ENCODE assay signal across 9 cellular contexts in genomic region chr15:70095387-70096214, GRCh38. TPM values are rescaled to one million over a fixed set of nuclear protein-coding genes. Genes with fewer than 3 reads are reported as not detected.
DNase-seq lines count a peak whose midpoint lies in the region; FAIRE-seq and TF ChIP-seq lines count a peak whose summit lies in the region.
"Had no signal": no experiment of that assay in that cellular context is flagged by ENCODE, and none has a peak within 500 bp of the region (broad histone marks: within the 10 kb centered on the region; RNA-seq: fewer than 3 reads in every experiment).

No MANE protein-coding gene starts in this region.

- peaks cover 44% of the 10 kb centered on the region for H3K4me1 ChIP-seq in astrocyte (ENCODE audit: insufficient read depth, low read length)
- H3K4me1 ChIP-seq in keratinocyte (ENCODE audit: control insufficient read depth, extremely low read depth, insufficient read depth, low read length): peaks cover 51% of the 10 kb centered on the region

- peaks cover 10% of the 10 kb centered on the region for H3K9me1 ChIP-seq in keratinocyte (ENCODE audit: control insufficient read depth, extremely low read depth, insufficient read depth, low read length)

- H3K9me3 ChIP-seq in astrocyte (ENCODE audit: insufficient read depth, low read depth, low read length) (no peaks in the 10 kb centered on the region), keratinocyte (ENCODE audit: control insufficient read depth, low read depth, low read length) (no peaks in the 10 kb centered on the region)

- peak overlapping the region; percentile 89 for H3K9ac ChIP-seq in astrocyte (ENCODE audit: low read length)
- H3K9ac ChIP-seq in keratinocyte (ENCODE audit: control insufficient read depth, extremely low read depth, insufficient read depth, low read length): peak overlapping the region; percentile 79

- FAIRE-seq in astrocyte (lab: Jason Lieb, UNC): no peak
- FAIRE-seq in keratinocyte (lab: Jason Lieb, UNC): no peak
- FAIRE-seq: A204.1 had no signal

- peak overlapping the region; percentile 97 for H3K4me3 Mint-ChIP-seq in astrocyte (ENCODE audit: unreplicated experiment)

- H2AFZ ChIP-seq in astrocyte (ENCODE audit: low read depth, low read length) (peak overlapping the region; percentile 74), keratinocyte (ENCODE audit: control insufficient read depth, low read length) (no peak overlapping the region)

- H4K20me1 ChIP-seq in astrocyte (ENCODE audit: insufficient read depth, low read length): peaks cover 57% of the 10 kb centered on the region
- H4K20me1 ChIP-seq in keratinocyte (ENCODE audit: control insufficient read depth, extremely low read depth, insufficient read depth, low read length): peaks cover 17% of the 10 kb centered on the region

- peaks cover 37% of the 10 kb centered on the region for H3K4me1 Mint-ChIP-seq in astrocyte (ENCODE audit: low read depth, unreplicated experiment)

- peaks cover 14% of the 10 kb centered on the region for H3K36me3 Mint-ChIP-seq in astrocyte (ENCODE audit: low read depth, unreplicated experiment)

- no peaks in the 10 kb centered on the region for H3K27me3 ChIP-seq in astrocyte (ENCODE audit: insufficient read depth, low read length)
- peaks cover 4% of the 10 kb centered on the region for H3K27me3 ChIP-seq in keratinocyte (ENCODE audit: control insufficient read depth, extremely low read depth, insufficient read depth, low read length)

- CTCF ChIA-PET in RWPE1 (lab: Yijun Ruan, JAX): interaction anchor here (0.7 to 1.6 kb wide), 3 partner anchors 185 to 392 kb away, joined by 3 read pairs; no protein-coding TSS in a partner anchor

- H3K27me3 Mint-ChIP-seq in astrocyte (ENCODE audit: low read depth, unreplicated experiment): peaks cover 4% of the 10 kb centered on the region

- H3K4me2 ChIP-seq in astrocyte (ENCODE audit: low read length) (peak overlapping the region; percentile 98), keratinocyte (ENCODE audit: control insufficient read depth, extremely low read depth, insufficient read depth, low read depth, low read length) (peak overlapping the region; percentile 91)

- dilution Hi-C loops in keratinocyte (cut with MboI; ENCODE audit: extremely low pct_ligation_motif_present, low sequenced_read_pairs): no loop called here

- H3K79me2 ChIP-seq in astrocyte (ENCODE audit: insufficient read depth, low read length) (peaks cover 68% of the 10 kb centered on the region), keratinocyte (ENCODE audit: control insufficient read depth, insufficient read depth, low read length) (peaks cover 17% of the 10 kb centered on the region)

- POLR2A ChIA-PET in RWPE1 (lab: Yijun Ruan, JAX; ENCODE audit: low non-redundant PET): interaction anchor here (0.6 kb wide), 1 partner anchor 380 kb away, joined by 3 read pairs; no protein-coding TSS in a partner anchor

- H3K27ac ChIP-seq in RWPE1: peak overlapping the region; percentile 88
- H3K27ac ChIP-seq in astrocyte (ENCODE audit: low read depth, low read length): no peak overlapping the region
- H3K27ac ChIP-seq in keratinocyte (ENCODE audit: control insufficient read depth, insufficient read depth, low read length): peak overlapping the region; percentile 86

- H3K36me3 ChIP-seq in astrocyte (ENCODE audit: insufficient read depth, low read length) (peaks cover 11% of the 10 kb centered on the region), keratinocyte (ENCODE audit: control insufficient read depth in 2 of 2, extremely low read depth in 1 of 2, insufficient read depth in 2 of 2, low read length in 2 of 2) (peaks cover 6% of the 10 kb centered on the region in 2 experiments)

- no peak overlapping the region for H3K27ac Mint-ChIP-seq in astrocyte (ENCODE audit: unreplicated experiment)

- TF ChIP-seq CTCF in RWPE1 (conservative IDR thresholded peaks at IDR 0.05; ENCODE audit: low read depth): no peak
- no peak for TF ChIP-seq CTCF in astrocyte (IDR thresholded peaks at IDR 0.05; ENCODE audit: insufficient read depth, low read depth, low read length)
- TF ChIP-seq CTCF in keratinocyte (optimal IDR thresholded peaks at IDR 0.05 in 1 of 3, IDR thresholded peaks at IDR 0.05 in 1 of 3, conservative IDR thresholded peaks at IDR 0.05 in 1 of 3; ENCODE audit: extremely low read depth in 1 of 3, insufficient read depth in 2 of 3, low read length in 3 of 3): no peak

- H3K4me3 ChIP-seq in astrocyte (ENCODE audit: insufficient read depth, low read depth, low read length): peak overlapping the region; percentile 91
- H3K4me3 ChIP-seq in keratinocyte (ENCODE audit: control insufficient read depth in 2 of 3, extremely low read depth in 1 of 3, insufficient read depth in 2 of 3, low read depth in 1 of 3, low read length in 3 of 3): peak overlapping the region; percentile 68 to 90 (median 76)

- peak; percentile 66 for DNase-seq in DMS 273 (lab: John Stamatoyannopoulos, UW; ENCODE audit: unreplicated experiment)
- no peak for DNase-seq in DMS 273 treated with DMSO at 0.1 percent for 48 hours (lab: John Stamatoyannopoulos, UW)
- no peak for DNase-seq in RWPE1 (ENCODE audit: low spot score)
- DNase-seq in astrocyte (ENCODE audit: low read depth): no peak
- DNase-seq in keratinocyte (ENCODE audit: low read depth, low spot score): no peak
- DNase-seq in stimulated activated CD4-positive, alpha-beta T cell treated with anti-CD3 and anti-CD28 coated beads, Interleukin-2, amount 100 ng/mL, for 24 hours: peak; percentile 56 to 60
- DNase-seq in dedifferentiated amniotic fluid mesenchymal stem cell (ENCODE audit: extremely low spot score): no peak
- DNase-seq in central memory CD4-positive, alpha-beta T cell: no peak

- H3K9me3 Mint-ChIP-seq in astrocyte (ENCODE audit: unreplicated experiment): no peaks in the 10 kb centered on the region

RNA-seq across cellular contexts. Expression of gene TLE3, which starts 2.1 kb away (rescaled TPM):
- 45.4 and 61.0 TPM in 2 replicates for total RNA-seq in astrocyte
- polyA plus RNA-seq in keratinocyte: 8.3 to 23.9 TPM (median 10.9 TPM) in 3 replicates
- polyA plus RNA-seq in keratinocyte (2011; ENCODE audit: low read depth): 46.1 TPM
- polyA plus RNA-seq in keratinocyte (2011; cell fraction: cytosol; rRNA removed): 8.0 and 14.8 TPM in 2 replicates
- 43.0 and 48.2 TPM in 2 replicates for polyA plus RNA-seq in keratinocyte (2011; cell fraction: nucleus; rRNA removed)
- polyA plus RNA-seq in keratinocyte (2012; ENCODE audit: low replicate concordance): 26.1 and 43.9 TPM in 2 replicates
- polyA minus RNA-seq in keratinocyte: 27.2 to 54.5 TPM (median 38.6 TPM) in 3 replicates
- 30.5 TPM for polyA minus RNA-seq in keratinocyte (2011; cell fraction: cytosol; rRNA and poly(A)+ RNA removed)
- polyA minus RNA-seq in keratinocyte (2011; cell fraction: nucleus; rRNA and poly(A)+ RNA removed): 57.5 and 64.5 TPM in 2 replicates

Comparison
In these comparisons a context has a peak if more than half of its experiments do, and no peak if none do; other contexts are left out.
1. DNase-seq: peak in DMS 273 (single experiment) and stimulated activated CD4-positive, alpha-beta T cell treated with anti-CD3 and anti-CD28 coated beads, Interleukin-2, amount 100 ng/mL, for 24 hours (2 of 2); none in DMS 273 treated with DMSO at 0.1 percent for 48 hours (single experiment), RWPE1 (single experiment), astrocyte (single experiment), keratinocyte (single experiment), dedifferentiated amniotic fluid mesenchymal stem cell (single experiment) and central memory CD4-positive, alpha-beta T cell (single experiment).